ENCODE assay signal across 22 cellular contexts in the genomic region with DNA sequence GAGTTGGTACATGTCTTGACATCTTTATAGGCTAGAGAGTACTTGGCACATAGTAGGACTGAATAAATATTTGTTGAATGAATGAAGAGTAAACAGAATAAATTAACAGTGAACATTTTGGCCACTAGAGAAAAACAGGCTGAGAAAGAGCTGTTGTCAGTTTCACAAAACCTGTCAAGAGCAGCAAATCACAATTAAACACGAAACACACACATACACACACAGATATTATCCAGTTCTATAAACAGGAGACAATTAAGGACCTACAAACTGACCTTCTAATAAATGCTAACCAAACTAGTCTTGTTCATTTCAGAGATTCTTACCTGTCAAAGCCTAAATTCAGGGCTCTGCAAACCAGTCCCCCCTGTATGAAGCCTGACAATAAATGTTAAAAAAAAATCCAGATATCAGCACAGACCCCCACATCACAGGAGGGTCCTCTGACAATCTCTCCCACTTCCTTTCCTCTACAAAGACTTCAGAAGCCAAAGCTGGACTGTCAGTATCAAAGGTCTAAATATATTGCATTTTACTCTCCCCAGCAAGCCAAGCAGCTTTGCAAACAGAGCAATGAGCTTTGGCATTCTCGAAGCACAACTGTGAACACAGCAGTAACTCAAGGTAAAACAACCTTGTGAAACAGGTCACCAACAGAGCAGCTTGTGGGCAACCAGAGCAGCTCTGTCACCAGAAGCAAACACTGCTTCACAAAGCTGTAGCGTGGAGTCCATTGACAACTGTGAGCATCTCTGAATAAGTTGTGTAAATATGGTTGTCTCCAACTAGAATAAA.
"Had no signal": no experiment of that assay in that cellular context is flagged by ENCODE, and none has a peak within 500 bp of the region (broad histone marks: within the 10 kb centered on the region; RNA-seq: fewer than 3 reads in every experiment).

No MANE protein-coding gene starts in this region.

- H3K4me3 ChIP-seq: gastrocnemius medialis, left ventricle myocardium inferior, lower lobe of right lung, prostate gland, right atrium auricular region, smooth muscle cell, suprapubic skin, vagina had no signal

- H3K9me3 ChIP-seq: gastrocnemius medialis, lower lobe of right lung, neutrophil, prostate gland, suprapubic skin, vagina had no signal

- DNase-seq: cortex of kidney; gastrocnemius medialis; head of caudate nucleus; kidney; left ventricle myocardium inferior; lower lobe of right lung; naive thymus-derived CD8-positive, alpha-beta T cell; stimulated activated CD4-positive, alpha-beta T cell treated with anti-CD3 and anti-CD28 coated beads, Interleukin-12 subunit alpha, Interleukin-12 subunit beta, amount 100 ng/mL, for 4 hours; stimulated activated CD4-positive, alpha-beta T cell treated with anti-CD3 and anti-CD28 coated beads, Interleukin-1b, Interleukin-23, amount 100 ng/mL, for 48 hours; stimulated activated CD4-positive, alpha-beta T cell treated with anti-CD3 and anti-CD28 coated beads, Interleukin-4, amount 100 ng/mL, for 1 hour; stimulated activated CD8-positive, alpha-beta memory T cell treated with anti-CD3 and anti-CD28 coated beads, Interleukin-4, amount 100 ng/mL, for 48 hours; stimulated activated naive CD4-positive, alpha-beta T cell; stimulated activated naive CD8-positive, alpha-beta T cell treated with anti-CD3 and anti-CD28 coated beads, Interleukin-15, amount 100 ng/mL, for 72 hours; trophoblast cell had no signal

- H3K79me2 ChIP-seq: parathyroid adenoma had no signal

- H3K4me2 ChIP-seq: smooth muscle cell had no signal

- H3K36me3 ChIP-seq: gastrocnemius medialis, left ventricle myocardium inferior, lower lobe of right lung, neutrophil, prostate gland, right atrium auricular region, suprapubic skin, vagina had no signal

- H3K27ac Mint-ChIP-seq: naive thymus-derived CD8-positive, alpha-beta T cell; stimulated activated naive CD8-positive, alpha-beta T cell treated with anti-CD3 and anti-CD28 coated beads, Interleukin-15, amount 100 ng/mL, for 72 hours had no signal

- ATAC-seq: gastrocnemius medialis; lower lobe of right lung; naive thymus-derived CD8-positive, alpha-beta T cell; sciatic nerve; stimulated activated naive CD8-positive, alpha-beta T cell treated with anti-CD3 and anti-CD28 coated beads, Interleukin-15, amount 100 ng/mL, for 72 hours had no signal

- H3K4me1 Mint-ChIP-seq: naive thymus-derived CD8-positive, alpha-beta T cell; stimulated activated naive CD8-positive, alpha-beta T cell treated with anti-CD3 and anti-CD28 coated beads, Interleukin-15, amount 100 ng/mL, for 72 hours had no signal

- H3K4me1 ChIP-seq: gastrocnemius medialis, left ventricle myocardium inferior, lower lobe of right lung, parathyroid adenoma, prostate gland, right atrium auricular region, suprapubic skin, vagina had no signal

- H2AFZ ChIP-seq: parathyroid adenoma had no signal

- H3K27ac ChIP-seq: gastrocnemius medialis, left ventricle myocardium inferior, lower lobe of right lung, neutrophil, parathyroid adenoma, prostate gland, right atrium auricular region, suprapubic skin, vagina had no signal

- H3K4me3 Mint-ChIP-seq: naive thymus-derived CD8-positive, alpha-beta T cell; stimulated activated naive CD8-positive, alpha-beta T cell treated with anti-CD3 and anti-CD28 coated beads, Interleukin-15, amount 100 ng/mL, for 72 hours had no signal

- H3K9ac ChIP-seq: parathyroid adenoma had no signal

- H3K36me3 Mint-ChIP-seq: naive thymus-derived CD8-positive, alpha-beta T cell had no signal

- FAIRE-seq: kidney had no signal

- H3K27me3 ChIP-seq: gastrocnemius medialis, neutrophil, right atrium auricular region, suprapubic skin, vagina had no signal
